23 cellular contexts compared by ENCODE assay signal in genomic region chr5:113267361-113267900, GRCh38.
A peak's percentile ranks its signal among the peaks of the same experiment; 100 is the strongest.
DNase-seq lines count a peak whose midpoint lies in the region; ATAC-seq, FAIRE-seq and TF ChIP-seq lines count a peak whose summit lies in the region.
"Had no signal": no experiment of that assay in that cellular context is flagged by ENCODE, and none has a peak within 500 bp of the region (broad histone marks: within the 10 kb centered on the region; RNA-seq: fewer than 3 reads in every experiment).

No MANE protein-coding gene starts in this region.

- TF ChIP-seq CTCF in RWPE2 (IDR thresholded peaks at IDR 0.05; ENCODE audit: poor library complexity, severe bottlenecking) (no peak), endodermal cell (conservative IDR thresholded peaks at IDR 0.05) (no peak), mesothelial cell of epicardium (IDR thresholded peaks at IDR 0.05; ENCODE audit: unreplicated experiment) (no peak), WERI-Rb-1 (IDR thresholded peaks at IDR 0.05; ENCODE audit: low read depth, low read length) (no peak)

- H3K27me3 Mint-ChIP-seq in endodermal cell (ENCODE audit: insufficient read depth) (no peaks in the 10 kb centered on the region), mesothelial cell of epicardium (ENCODE audit: low read depth) (no peaks in the 10 kb centered on the region)

- no peak for TF ChIP-seq POLR2A in GM12892 (IDR thresholded peaks at IDR 0.05; ENCODE audit: low read depth, low read length)

- 81% methylated on average over 6 of the region's 6 CpGs; no CpG with 5 or more reads in 1 of the 2 experiments for WGBS in endodermal cell (ENCODE audit: insufficient coverage in 1 of 2, insufficient read length in 1 of 2), 2 experiments

- H3K27ac Mint-ChIP-seq in endodermal cell: peak overlapping the region; percentile 3
- peak overlapping the region; percentile 33 for H3K27ac Mint-ChIP-seq in mesothelial cell of epicardium
- H3K27ac Mint-ChIP-seq: CD4-positive, alpha-beta T cell had no signal

- H3K9me3 Mint-ChIP-seq in endodermal cell (no peaks in the 10 kb centered on the region), mesothelial cell of epicardium (no peaks in the 10 kb centered on the region)
- H3K9me3 Mint-ChIP-seq: CD4-positive, alpha-beta T cell had no signal

- no peak overlapping the region for H3K9ac ChIP-seq in endodermal cell (ENCODE audit: extremely low read depth, low read length, poor library complexity, severe bottlenecking)
- H3K9ac ChIP-seq: KMS-11 had no signal

- H3K36me3 ChIP-seq in RWPE2 (ENCODE audit: low read depth) (no peaks in the 10 kb centered on the region), endodermal cell (ENCODE audit: control insufficient read depth, insufficient read depth, low read length) (peaks cover 11% of the 10 kb centered on the region), WERI-Rb-1 (peaks cover 33% of the 10 kb centered on the region)

- H3K36me3 Mint-ChIP-seq in endodermal cell (ENCODE audit: low read depth) (no peaks in the 10 kb centered on the region), mesothelial cell of epicardium (peaks cover 3% of the 10 kb centered on the region)

- DNase-seq in GM12892 (ENCODE audit: insufficient read length): no peak
- DNase-seq in RWPE2 (ENCODE audit: low spot score): no peak
- peak; percentile 33 for DNase-seq in endodermal cell
- DNase-seq in mesothelial cell of epicardium (ENCODE audit: low spot score in 2 of 2, unreplicated experiment in 2 of 2): no peak
- DNase-seq in NCI-H146 treated with DMSO at 0.1 percent for 48 hours (lab: John Stamatoyannopoulos, UW; ENCODE audit: unreplicated experiment): no peak
- DNase-seq in COLO668 (lab: John Stamatoyannopoulos, UW; ENCODE audit: unreplicated experiment): no peak
- no peak for DNase-seq in MV-4-11 (lab: John Stamatoyannopoulos, UW)
- no peak for DNase-seq in WERI-Rb-1
- DNase-seq: CD4-positive, alpha-beta T cell; DMS53; GOT3; NCI-H1048; NCI-H1436; NCI-H2029; NCI-H2171; NCI-H446; SHP77 treated with DMSO at 0.1 percent for 48 hours had no signal

- FAIRE-seq in GM12892 (lab: Jason Lieb, UNC): peak; percentile 67
- FAIRE-seq: A204.1, GM12891, GM18507, RCC 7860 had no signal

- ATAC-seq in RWPE2 (ENCODE audit: low read depth): no peak; the same call in 2 of the 3 replicates
- ATAC-seq: SK-N-SH treated with all-trans-retinoic acid at 6 μM for 48 hours had no signal

- H3K9me3 ChIP-seq in RWPE2 (ENCODE audit: severe bottlenecking) (no peaks in the 10 kb centered on the region), endodermal cell (ENCODE audit: control insufficient read depth, low read length) (no peaks in the 10 kb centered on the region), WERI-Rb-1 (ENCODE audit: severe bottlenecking) (no peaks in the 10 kb centered on the region)

- H3K4me3 ChIP-seq in RWPE2 (ENCODE audit: severe bottlenecking) (no peak overlapping the region), endodermal cell (ENCODE audit: low read length) (peak overlapping the region; percentile 69), WERI-Rb-1 (ENCODE audit: low read depth, low read length) (no peak overlapping the region)

- H3K4me1 Mint-ChIP-seq in endodermal cell: peaks cover 85% of the 10 kb centered on the region
- peaks cover 42% of the 10 kb centered on the region for H3K4me1 Mint-ChIP-seq in mesothelial cell of epicardium

- H3K4me3 Mint-ChIP-seq in endodermal cell: peak overlapping the region; percentile 2
- no peak overlapping the region for H3K4me3 Mint-ChIP-seq in mesothelial cell of epicardium
- H3K4me3 Mint-ChIP-seq: CD4-positive, alpha-beta T cell had no signal

- H3K27ac ChIP-seq in RWPE2 (ENCODE audit: poor library complexity, severe bottlenecking) (peak overlapping the region; percentile 88), endodermal cell (ENCODE audit: low read depth, low read length) (no peak overlapping the region), WERI-Rb-1 (no peak overlapping the region)
- H3K27ac ChIP-seq: KMS-11 had no signal

- H3K27me3 ChIP-seq in RWPE2 (ENCODE audit: insufficient read depth, poor library complexity, severe bottlenecking) (no peaks in the 10 kb centered on the region), endodermal cell (ENCODE audit: control insufficient read depth, insufficient read depth, low read length, poor library complexity, severe bottlenecking) (no peaks in the 10 kb centered on the region), WERI-Rb-1 (ENCODE audit: insufficient read depth, low read depth, severe bottlenecking) (no peaks in the 10 kb centered on the region)

- H3K4me1 ChIP-seq in RWPE2 (ENCODE audit: insufficient read depth, poor library complexity, severe bottlenecking): peaks cover 86% of the 10 kb centered on the region
- peaks cover 48% of the 10 kb centered on the region for H3K4me1 ChIP-seq in endodermal cell (ENCODE audit: control insufficient read depth, insufficient read depth, low read length)
